ENCODE assay signal across 11 cellular contexts in the genomic region with DNA sequence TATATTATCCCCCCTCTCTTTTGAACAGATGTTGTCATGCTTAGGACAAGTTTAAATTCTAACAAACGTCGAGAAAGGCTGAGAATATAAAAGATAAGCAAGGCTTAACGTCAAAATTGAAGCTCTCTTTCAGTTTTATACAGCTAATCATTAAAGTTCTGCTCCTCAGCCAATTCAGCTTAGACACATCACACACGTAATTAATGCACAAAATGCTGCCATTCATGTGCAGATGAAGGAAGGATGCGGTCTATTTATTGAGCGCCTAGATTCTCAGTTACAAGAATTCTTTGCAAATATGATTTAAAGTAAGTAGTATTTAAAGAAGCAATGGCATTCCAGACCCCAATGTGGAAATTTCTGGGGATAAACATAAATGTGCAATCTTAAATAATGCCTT.
DNase-seq lines count a peak whose midpoint lies in the region; ATAC-seq and TF ChIP-seq lines count a peak whose summit lies in the region.
"Had no signal": no experiment of that assay in that cellular context is flagged by ENCODE, and none has a peak within 500 bp of the region (broad histone marks: within the 10 kb centered on the region; RNA-seq: fewer than 3 reads in every experiment).

No MANE protein-coding gene starts in this region.

- peak overlapping the region; percentile 83 for H3K27ac Mint-ChIP-seq in activated T-helper 1 cell treated with anti-CD3 and anti-CD28 coated beads, Interleukin-12 subunit alpha, Interleukin-12 subunit beta, Interleukin-2, Interleukin-4 antibody, amounts not matched to agents 30 ng/mL and 10 ng/mL and 1 ng/mL, durations not matched to agents 14 hours and 24 hours and 36 hours
- H3K27ac Mint-ChIP-seq in natural killer cell, result peak overlapping the region; percentile 83 to 93
- H3K27ac Mint-ChIP-seq in HFFc6, result no peak overlapping the region

- H2BK5ac ChIP-seq in mesendoderm (ENCODE audit: low read length), result no peak overlapping the region

- no peak overlapping the region for H3K56ac ChIP-seq in mesendoderm (ENCODE audit: low read length)

- H4K5ac ChIP-seq in mesendoderm (ENCODE audit: low read length), result no peak overlapping the region

- no peak overlapping the region for H2BK15ac ChIP-seq in mesendoderm (replicated peaks; ENCODE audit: low read depth)

- no peaks in the 10 kb centered on the region for H3K36me3 ChIP-seq in GM06990 (ENCODE audit: control insufficient read depth, insufficient read depth, low read length)
- no peaks in the 10 kb centered on the region for H3K36me3 ChIP-seq in mesendoderm (ENCODE audit: control insufficient read depth, insufficient read depth, low read length)
- H3K36me3 ChIP-seq in mucosa of descending colon (ENCODE audit: low read depth), result no peaks in the 10 kb centered on the region

- H3K36me3 Mint-ChIP-seq in activated T-helper 1 cell treated with anti-CD3 and anti-CD28 coated beads, Interleukin-12 subunit alpha, Interleukin-12 subunit beta, Interleukin-2, Interleukin-4 antibody, amounts not matched to agents 30 ng/mL and 10 ng/mL and 1 ng/mL, durations not matched to agents 14 hours and 24 hours and 36 hours (ENCODE audit: low read depth), result peaks cover 8% of the 10 kb centered on the region
- H3K36me3 Mint-ChIP-seq in natural killer cell, result no peaks in the 10 kb centered on the region
- H3K36me3 Mint-ChIP-seq in HFFc6 (ENCODE audit: low read depth), result no peaks in the 10 kb centered on the region

- H2BK120ac ChIP-seq in mesendoderm (ENCODE audit: low read depth, low read length), result no peak overlapping the region

- intact Hi-C loops in activated T-helper 1 cell treated with anti-CD3 and anti-CD28 coated beads, Interleukin-12 subunit alpha, Interleukin-12 subunit beta, Interleukin-2, Interleukin-4 antibody, amounts not matched to agents 30 ng/mL and 10 ng/mL and 1 ng/mL, durations not matched to agents 14 hours and 24 hours and 36 hours (cut with micrococcal nuclease), result loop anchor here (1.0 to 10.0 kb wide), 6 partner anchors 25 to 400 kb away; partner anchors contain the start of genes CDYL, LYRM4 and RPP40
- intact Hi-C loops in natural killer cell (cut with micrococcal nuclease), result no loop called here
- intact Hi-C loops in mucosa of descending colon (cut with DNase I, micrococcal nuclease), result no loop called here

- peak; percentile 7 for ATAC-seq in HG03135 (IDR thresholded peaks at IDR 0.05; ENCODE audit: unreplicated experiment)
- peak in 1 of 3 donors; percentile 4 for ATAC-seq in natural killer cell
- no peak for ATAC-seq in mucosa of descending colon

- H3K27ac ChIP-seq in mesendoderm (ENCODE audit: low read depth, low read length), result no peak overlapping the region
- H3K27ac ChIP-seq: HL-60 had no signal

- H4K8ac ChIP-seq in mesendoderm (ENCODE audit: low read depth, low read length), result no peak overlapping the region

- no peaks in the 10 kb centered on the region for H3K4me1 ChIP-seq in mesendoderm (ENCODE audit: control insufficient read depth, low read depth, low read length)
- H3K4me1 ChIP-seq in mucosa of descending colon (ENCODE audit: low read depth), result no peaks in the 10 kb centered on the region

- H3K18ac ChIP-seq in mesendoderm (ENCODE audit: low read length), result no peak overlapping the region

- H3K27me3 ChIP-seq in GM06990 (replicated peaks; ENCODE audit: control insufficient read depth, insufficient read depth, low read length), result no peaks in the 10 kb centered on the region
- H3K27me3 ChIP-seq in mesendoderm (ENCODE audit: insufficient read depth, low read length, poor library complexity), result no peaks in the 10 kb centered on the region

- H3K79me2 ChIP-seq in mesendoderm (ENCODE audit: control insufficient read depth, insufficient read depth, low read length), result no peaks in the 10 kb centered on the region

- no peak overlapping the region for H3K4ac ChIP-seq in mesendoderm (ENCODE audit: low read depth, low read length)

- H3K27me3 Mint-ChIP-seq in activated T-helper 1 cell treated with anti-CD3 and anti-CD28 coated beads, Interleukin-12 subunit alpha, Interleukin-12 subunit beta, Interleukin-2, Interleukin-4 antibody, amounts not matched to agents 30 ng/mL and 10 ng/mL and 1 ng/mL, durations not matched to agents 14 hours and 24 hours and 36 hours (ENCODE audit: insufficient read depth), result peaks cover 2% of the 10 kb centered on the region
- H3K27me3 Mint-ChIP-seq in natural killer cell (ENCODE audit: low read depth in 2 of 2) (no peaks in the 10 kb centered on the region), HFFc6 (ENCODE audit: insufficient read depth) (no peaks in the 10 kb centered on the region)

- H2AK5ac ChIP-seq in mesendoderm (ENCODE audit: low read length), result no peak overlapping the region

- H3K23ac ChIP-seq in mesendoderm (ENCODE audit: low read length), result no peak overlapping the region

- no peaks in the 10 kb centered on the region for H3K9me3 Mint-ChIP-seq in activated T-helper 1 cell treated with anti-CD3 and anti-CD28 coated beads, Interleukin-12 subunit alpha, Interleukin-12 subunit beta, Interleukin-2, Interleukin-4 antibody, amounts not matched to agents 30 ng/mL and 10 ng/mL and 1 ng/mL, durations not matched to agents 14 hours and 24 hours and 36 hours
- H3K9me3 Mint-ChIP-seq in natural killer cell (no peaks in the 10 kb centered on the region), HFFc6 (no peaks in the 10 kb centered on the region)

- WGBS in mesendoderm (ENCODE audit: extremely low coverage, insufficient coverage, low lambda C conversion rate), result no CpG with 5 or more reads among the region's 6 CpGs

- peaks cover 53% of the 10 kb centered on the region for H3K4me1 Mint-ChIP-seq in activated T-helper 1 cell treated with anti-CD3 and anti-CD28 coated beads, Interleukin-12 subunit alpha, Interleukin-12 subunit beta, Interleukin-2, Interleukin-4 antibody, amounts not matched to agents 30 ng/mL and 10 ng/mL and 1 ng/mL, durations not matched to agents 14 hours and 24 hours and 36 hours (ENCODE audit: low read depth)
- H3K4me1 Mint-ChIP-seq in natural killer cell (peaks cover 26 to 32% of the 10 kb centered on the region in 2 donors), HFFc6 (ENCODE audit: low read depth) (peaks cover 8% of the 10 kb centered on the region; the same call in 1 of the 2 replicates)

- H3K4me2 ChIP-seq in mesendoderm (ENCODE audit: low read length), result no peak overlapping the region

- DNase-seq in GM06990 (ENCODE audit: extremely low read depth, insufficient read length) (no peak), natural killer cell (no peak), NCI-H1105 treated with DMSO at 0.1 percent for 48 hours (lab: John Stamatoyannopoulos, UW) (no peak), mesendoderm (no peak), HFFc6 (no peak), mucosa of descending colon (no peak)
- no peak for DNase-seq in activated T-helper 1 cell treated with anti-CD3 and anti-CD28 coated beads, Interleukin-12 subunit alpha, Interleukin-12 subunit beta, Interleukin-2, Interleukin-4 antibody, amounts not matched to agents 30 ng/mL and 10 ng/mL and 1 ng/mL, durations not matched to agents 14 hours and 24 hours and 36 hours (ENCODE audit: low spot score)
- DNase-seq: Calu3, NCI-H774 had no signal

- no peaks in the 10 kb centered on the region for H3K9me3 ChIP-seq in mucosa of descending colon

- H3K4me3 ChIP-seq in GM06990 (replicated peaks; ENCODE audit: low read depth, low read length) (peak overlapping the region; percentile 31), mesendoderm (ENCODE audit: low read length) (no peak overlapping the region), mucosa of descending colon (no peak overlapping the region)

- peaks cover 2% of the 10 kb centered on the region for H3K79me1 ChIP-seq in mesendoderm (ENCODE audit: low read length)

- TF ChIP-seq CTCF in GM06990 (IDR thresholded peaks at IDR 0.05; ENCODE audit: insufficient read depth, low read length, poor library complexity, severe bottlenecking) (no peak), natural killer cell (IDR thresholded peaks at IDR 0.05) (no peak), HFFc6 (IDR thresholded peaks at IDR 0.05) (no peak), mucosa of descending colon (IDR thresholded peaks at IDR 0.05) (no peak)

- H3K9ac ChIP-seq in mesendoderm (ENCODE audit: low read length), result no peak overlapping the region

- H3K4me3 Mint-ChIP-seq in activated T-helper 1 cell treated with anti-CD3 and anti-CD28 coated beads, Interleukin-12 subunit alpha, Interleukin-12 subunit beta, Interleukin-2, Interleukin-4 antibody, amounts not matched to agents 30 ng/mL and 10 ng/mL and 1 ng/mL, durations not matched to agents 14 hours and 24 hours and 36 hours, result peak overlapping the region; percentile 45
- H3K4me3 Mint-ChIP-seq in natural killer cell (peak overlapping the region; percentile 84), HFFc6 (no peak overlapping the region)
